ENCODE assay signal across 8 cellular contexts in genomic region chr9:33166263-33167083, GRCh38. TPM values are rescaled to one million over a fixed set of nuclear protein-coding genes. Genes with fewer than 3 reads are reported as not detected.
DNase-seq lines count a peak whose midpoint lies in the region; ATAC-seq and TF ChIP-seq lines count a peak whose summit lies in the region.

No MANE protein-coding gene starts in this region.

- H3K27me3 Mint-ChIP-seq in central memory CD8-positive, alpha-beta T cell: no peaks in the 10 kb centered on the region
- no peaks in the 10 kb centered on the region for H3K27me3 Mint-ChIP-seq in type B pancreatic cell

- H3K27ac ChIP-seq in Panc1 (ENCODE audit: low read length) (peak overlapping the region; percentile 94), lung (ENCODE audit: low read depth in 1 of 2, low read length in 1 of 2) (peak overlapping the region; percentile 98 to 100)

- H3K4me1 ChIP-seq in Panc1 (ENCODE audit: control insufficient read depth, insufficient read depth, low read length) (peaks cover 38% of the 10 kb centered on the region), lung (ENCODE audit: control insufficient read depth in 2 of 2, insufficient read depth in 2 of 2, low read length in 2 of 2) (peaks cover 27 to 33% of the 10 kb centered on the region in 2 donors)

- peaks cover 37% of the 10 kb centered on the region for H3K36me3 Mint-ChIP-seq in central memory CD8-positive, alpha-beta T cell (ENCODE audit: insufficient read depth)
- no peaks in the 10 kb centered on the region for H3K36me3 Mint-ChIP-seq in type B pancreatic cell

- no TSS peak for BruUV-seq in Panc1 (replicated peaks; lab: Mats Ljungman, UMichigan)

- in situ Hi-C loops in Panc1 (cut with HindIII; ENCODE audit: low pct_unique_long_range_greater_than_20kb, low sequenced_read_pairs): no loop called here

- H3K27ac Mint-ChIP-seq in central memory CD8-positive, alpha-beta T cell (ENCODE audit: low read depth): peak overlapping the region; percentile 93
- peak overlapping the region; percentile 97 for H3K27ac Mint-ChIP-seq in type B pancreatic cell

- TF ChIP-seq CTCF in Panc1 (IDR thresholded peaks at IDR 0.05) (no peak), lung (IDR thresholded peaks at IDR 0.05; ENCODE audit: control extremely low read depth, extremely low read depth) (no peak), type B pancreatic cell (conservative IDR thresholded peaks at IDR 0.05) (no peak)

- intact Hi-C loops in Panc1 (cut with micrococcal nuclease; ENCODE audit: unreplicated experiment): no loop called here

- H3K4me1 Mint-ChIP-seq in central memory CD8-positive, alpha-beta T cell: peaks cover 71% of the 10 kb centered on the region
- peaks cover 41% of the 10 kb centered on the region for H3K4me1 Mint-ChIP-seq in type B pancreatic cell (ENCODE audit: unreplicated experiment)

- DNase-seq in DMS 273 (lab: John Stamatoyannopoulos, UW; ENCODE audit: unreplicated experiment) (peak; percentile 54), DMS 273 treated with DMSO at 0.1 percent for 48 hours (lab: John Stamatoyannopoulos, UW) (no peak), Panc1 (ENCODE audit: low read depth, low spot score) (no peak), lung (ENCODE audit: low spot score) (peak; percentile 48), type B pancreatic cell (ENCODE audit: extremely low spot score, unreplicated experiment) (no peak)
- DNase-seq in central memory CD8-positive, alpha-beta T cell (ENCODE audit: low spot score in 2 of 2): no peak

- H3K4me3 Mint-ChIP-seq in central memory CD8-positive, alpha-beta T cell: peak overlapping the region; percentile 85
- H3K4me3 Mint-ChIP-seq in type B pancreatic cell: peak overlapping the region; percentile 95

- H3K36me3 ChIP-seq in Panc1 (ENCODE audit: control insufficient read depth, insufficient read depth, low read length) (no peaks in the 10 kb centered on the region), lung (ENCODE audit: control insufficient read depth in 2 of 2, insufficient read depth in 2 of 2, low read length in 2 of 2) (no peaks in the 10 kb centered on the region)

- H3K9me3 ChIP-seq in Panc1 (ENCODE audit: control insufficient read depth, insufficient read depth, low read depth, low read length) (no peaks in the 10 kb centered on the region), lung (ENCODE audit: control insufficient read depth in 2 of 2, insufficient read depth in 1 of 2, low read length in 1 of 2) (no peaks in the 10 kb centered on the region)

- POLR2A ChIA-PET in Panc1 (lab: Charles Lee): no interaction called here

- H3K27me3 ChIP-seq in Panc1 (ENCODE audit: control insufficient read depth, insufficient read depth, low read length) (no peaks in the 10 kb centered on the region), lung (ENCODE audit: control insufficient read depth, insufficient read depth) (no peaks in the 10 kb centered on the region)

- 0% methylated on average over 47 to 51 of the region's 51 CpGs for WGBS in lung, 2 donors

- CTCF ChIA-PET in Panc1 (lab: Charles Lee): no interaction called here

- peak; percentile 5 for ATAC-seq in HG02852 (IDR thresholded peaks at IDR 0.05; ENCODE audit: unreplicated experiment)
- ATAC-seq in Panc1: peak; percentile 59
- ATAC-seq in central memory CD8-positive, alpha-beta T cell (replicated peaks; ENCODE audit: extremely low read depth, poor library complexity, severe bottlenecking): no peak
- ATAC-seq in lung (ENCODE audit: insufficient read depth, low FRiP score): peak; percentile 24
- no peak for ATAC-seq in HG02970 (IDR thresholded peaks at IDR 0.05; ENCODE audit: low FRiP score, unreplicated experiment)

- H3K4me3 ChIP-seq in Panc1 (ENCODE audit: low read depth in 2 of 2, low read length in 2 of 2) (peak overlapping the region; percentile 81 to 93), lung (peak overlapping the region; percentile 85)

- H3K9me3 Mint-ChIP-seq in central memory CD8-positive, alpha-beta T cell: no peaks in the 10 kb centered on the region
- H3K9me3 Mint-ChIP-seq in type B pancreatic cell: no peaks in the 10 kb centered on the region

RNA-seq across cellular contexts. Expression of gene B4GALT1, which starts 0.7 kb away (rescaled TPM):
- total RNA-seq in Panc1 (2021; ENCODE audit: unreplicated experiment): 57.4 TPM
- 34.5 TPM for polyA plus RNA-seq in Panc1 (2012; ENCODE audit: insufficient read length)
- 100 to 1,000 TPM in 1 of 2 donors, 10 to 100 TPM in 1; 58.8 to 114 TPM for total RNA-seq in lung
- polyA plus RNA-seq in lung: 100 to 1,000 TPM in 1 of 2 donors, 10 to 100 TPM in 1; 27.2 to 130 TPM
- total RNA-seq in type B pancreatic cell (ENCODE audit: low replicate concordance): 91.9 and 150 TPM in 2 replicates

Comparison
In these comparisons a context has a peak if more than half of its experiments do, and no peak if none do; other contexts are left out.
1. DNase-seq: peak in DMS 273 (single experiment) and lung (single experiment); none in DMS 273 treated with DMSO at 0.1 percent for 48 hours (single experiment), Panc1 (single experiment), central memory CD8-positive, alpha-beta T cell (0 of 2) and type B pancreatic cell (single experiment).
2. ATAC-seq: peak in HG02852 (single experiment), Panc1 (single experiment) and lung (single experiment); none in central memory CD8-positive, alpha-beta T cell (single experiment) and HG02970 (single experiment).